In the genomic region with DNA sequence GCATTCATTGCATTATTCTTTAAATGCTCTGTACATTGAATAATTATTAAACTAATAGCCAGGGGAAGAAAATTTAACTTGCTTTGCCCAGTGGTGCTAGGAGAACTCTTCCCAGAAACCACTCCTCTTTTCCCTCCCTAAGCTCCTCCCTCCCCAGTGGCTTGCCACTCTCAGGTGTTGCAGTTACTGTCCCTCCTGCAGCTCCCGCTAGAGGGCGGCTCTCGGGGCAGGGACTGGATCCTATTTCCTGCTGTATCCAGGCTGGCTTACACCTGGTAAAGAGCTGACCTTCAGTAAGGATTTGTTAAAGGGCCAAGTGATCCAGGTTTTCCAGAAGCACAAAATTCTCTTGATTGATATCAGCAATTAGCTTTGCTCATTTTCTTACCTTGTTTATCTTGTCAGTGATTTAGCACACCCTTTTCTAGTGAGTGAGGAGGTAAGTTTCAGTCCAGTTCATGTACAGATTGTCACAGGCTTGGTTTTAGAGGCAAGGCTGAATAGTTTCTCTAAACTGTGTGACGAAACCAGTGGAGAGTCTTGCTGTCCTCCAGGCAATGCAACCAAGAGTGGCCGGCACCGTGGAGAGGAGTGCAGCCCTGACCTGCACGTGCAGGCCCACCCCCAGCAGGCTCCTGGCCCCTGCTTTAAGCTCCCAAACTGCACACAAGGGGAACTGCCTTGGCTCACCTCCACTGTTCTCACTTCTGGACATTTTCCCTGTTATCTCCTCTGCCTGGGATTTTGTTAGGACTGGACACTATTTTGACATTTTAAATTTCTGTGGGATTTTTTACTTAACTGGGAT, we compare ENCODE assay signal across 8 cellular contexts.
A peak's percentile ranks its signal among the peaks of the same experiment; 100 is the strongest.
DNase-seq lines count a peak whose midpoint lies in the region; ATAC-seq and TF ChIP-seq lines count a peak whose summit lies in the region.

No MANE protein-coding gene starts in this region.

- no peaks in the 10 kb centered on the region for H3K36me3 ChIP-seq in stomach

- POLR2A ChIA-PET in AG04450 (lab: Yijun Ruan, JAX), result no interaction called here
- POLR2A ChIA-PET in activated CD4-positive, alpha-beta memory T cell treated with anti-CD3 and anti-CD28 coated beads for 36 hours (lab: Charles Lee), result no interaction called here

- no peak for TF ChIP-seq EP300 in stomach (IDR thresholded peaks at IDR 0.05)

- TF ChIP-seq CTCF in AG04450 (IDR thresholded peaks at IDR 0.05; ENCODE audit: low read depth, low read length), result peak; percentile 57
- TF ChIP-seq CTCF in GM13977 (IDR thresholded peaks at IDR 0.05; ENCODE audit: extremely low read depth, insufficient read depth, missing control alignments), result peak; percentile 59
- TF ChIP-seq CTCF in stomach (IDR thresholded peaks at IDR 0.05), result peak in 5 of 7 experiments; percentile 44 to 82 (median 57)

- H3K27me3 ChIP-seq in AG04450 (ENCODE audit: control insufficient read depth, insufficient read depth, low read length), result no peaks in the 10 kb centered on the region
- H3K27me3 ChIP-seq in stomach, result no peaks in the 10 kb centered on the region

- H3K27ac ChIP-seq in AG04450 (ENCODE audit: low read depth, low read length) (no peak overlapping the region), stomach (no peak overlapping the region)

- CTCF ChIA-PET in AG04450 (lab: Charles Lee), result interaction anchor here (0.6 to 1.7 kb wide), 8 partner anchors 9 to 245 kb away, joined by 3 to 11 read pairs (median 5); no protein-coding TSS in a partner anchor
- CTCF ChIA-PET in activated CD4-positive, alpha-beta memory T cell treated with anti-CD3 and anti-CD28 coated beads for 36 hours (lab: Charles Lee), result interaction anchor here (1.0 kb wide), 1 partner anchor 10 kb away, joined by 5 read pairs; no protein-coding TSS in a partner anchor

- 46 to 56% (median 49%) methylated on average over 7 of the region's 7 CpGs for WGBS in stomach, 5 donors

- DNase-seq in AG04450 (ENCODE audit: low read depth, low spot score), result no peak
- peak; percentile 56 for DNase-seq in GM13977 (ENCODE audit: low spot score)
- peak; percentile 90 for DNase-seq in NCI-H2029 (lab: John Stamatoyannopoulos, UW)
- DNase-seq in activated CD4-positive, alpha-beta memory T cell treated with anti-CD3 and anti-CD28 coated beads for 36 hours, result peak; percentile 51
- peak; percentile 25 for DNase-seq in hepatic stellate cell (ENCODE audit: low spot score)
- DNase-seq in stomach, result peak; percentile 87

- no peak for TF ChIP-seq POLR2A in stomach (IDR thresholded peaks at IDR 0.05)

- no peaks in the 10 kb centered on the region for H3K9me3 Mint-ChIP-seq in activated CD4-positive, alpha-beta memory T cell treated with anti-CD3 and anti-CD28 coated beads for 36 hours

- peaks cover 5% of the 10 kb centered on the region for H3K27me3 Mint-ChIP-seq in activated CD4-positive, alpha-beta memory T cell treated with anti-CD3 and anti-CD28 coated beads for 36 hours

- no peaks in the 10 kb centered on the region for H3K4me1 ChIP-seq in stomach

- H3K4me3 ChIP-seq in AG04450 (ENCODE audit: low read depth, low read length) (no peak overlapping the region), stomach (no peak overlapping the region)

- no peak overlapping the region for H3K4me3 Mint-ChIP-seq in activated CD4-positive, alpha-beta memory T cell treated with anti-CD3 and anti-CD28 coated beads for 36 hours

- peak; percentile 64 for ATAC-seq in HG02852 (IDR thresholded peaks at IDR 0.05; ENCODE audit: unreplicated experiment)
- no peak for ATAC-seq in HG03571 (IDR thresholded peaks at IDR 0.05; ENCODE audit: unreplicated experiment)

- no peaks in the 10 kb centered on the region for H3K36me3 Mint-ChIP-seq in activated CD4-positive, alpha-beta memory T cell treated with anti-CD3 and anti-CD28 coated beads for 36 hours

- H3K4me1 Mint-ChIP-seq in activated CD4-positive, alpha-beta memory T cell treated with anti-CD3 and anti-CD28 coated beads for 36 hours (ENCODE audit: low read depth), result no peaks in the 10 kb centered on the region

- intact Hi-C loops in activated CD4-positive, alpha-beta memory T cell treated with anti-CD3 and anti-CD28 coated beads for 36 hours (cut with micrococcal nuclease), result no loop called here
- intact Hi-C loops in stomach (cut with DNase I; ENCODE audit: low total_unique reads), result no loop called here

- H3K9me3 ChIP-seq in AG04450 (ENCODE audit: control insufficient read depth, insufficient read depth, low read length), result no peaks in the 10 kb centered on the region; the same call in 1 of the 2 replicates
- no peaks in the 10 kb centered on the region for H3K9me3 ChIP-seq in stomach

- H3K27ac Mint-ChIP-seq in activated CD4-positive, alpha-beta memory T cell treated with anti-CD3 and anti-CD28 coated beads for 36 hours, result no peak overlapping the region

- in situ Hi-C loops in GM13977 (cut with MboI; ENCODE audit: low pct_unique_long_range_greater_than_20kb, low sequenced_read_pairs, unreplicated experiment), result no loop called here
